In the genomic region with DNA sequence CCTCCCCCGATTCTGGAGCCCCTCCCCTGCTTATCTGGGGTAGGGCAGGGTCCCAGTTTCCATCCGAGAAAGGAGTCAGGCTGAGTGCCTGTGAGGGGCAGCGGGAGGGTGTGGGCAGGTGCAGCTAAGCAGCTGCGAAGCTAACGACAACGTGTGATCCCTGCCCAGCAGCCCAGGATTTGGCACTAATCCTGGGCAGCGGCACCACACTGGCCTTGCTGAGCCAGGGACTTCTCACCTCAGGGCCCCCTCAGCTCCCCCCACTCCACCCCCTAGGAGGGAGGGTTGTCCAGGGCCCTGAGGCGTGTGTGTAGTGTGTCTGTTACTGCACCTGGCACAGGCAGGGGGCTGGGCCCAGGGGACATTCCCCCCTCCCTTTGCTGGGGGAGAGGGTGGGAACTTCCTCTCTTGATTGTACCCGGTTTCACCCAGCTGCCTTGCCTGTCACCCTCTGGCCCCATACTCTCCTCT, we compare ENCODE assay signal across 8 cellular contexts. TPM values are rescaled to one million over a fixed set of nuclear protein-coding genes. Genes with fewer than 3 reads are reported as not detected.
DNase-seq lines count a peak whose midpoint lies in the region; ATAC-seq and TF ChIP-seq lines count a peak whose summit lies in the region.

No MANE protein-coding gene starts in this region.

- H3K9me3 Mint-ChIP-seq in CD8-positive, alpha-beta T cell = no peaks in the 10 kb centered on the region
- no peaks in the 10 kb centered on the region for H3K9me3 Mint-ChIP-seq in activated CD4-positive, alpha-beta T cell treated with anti-CD3 and anti-CD28 coated beads, Interleukin-2, amount 10 ng/mL, durations not matched to agents 24 days and 14 days

- TF ChIP-seq POLR2A in esophagus squamous epithelium (IDR thresholded peaks at IDR 0.05) = no peak

- peaks cover 28% of the 10 kb centered on the region for H3K36me3 Mint-ChIP-seq in CD8-positive, alpha-beta T cell
- peaks cover 18% of the 10 kb centered on the region for H3K36me3 Mint-ChIP-seq in activated CD4-positive, alpha-beta T cell treated with anti-CD3 and anti-CD28 coated beads, Interleukin-2, amount 10 ng/mL, durations not matched to agents 24 days and 14 days (ENCODE audit: low read depth)

- peak; percentile 63 for ATAC-seq in CD8-positive, alpha-beta T cell
- peak; percentile 62 for ATAC-seq in GM21723 (IDR thresholded peaks at IDR 0.05; ENCODE audit: unreplicated experiment)
- no peak for ATAC-seq in GM19328 (IDR thresholded peaks at IDR 0.05; ENCODE audit: unreplicated experiment)

- peaks cover 23% of the 10 kb centered on the region for H3K36me3 ChIP-seq in CD8-positive, alpha-beta T cell (ENCODE audit: insufficient read depth, low read length)
- H3K36me3 ChIP-seq in esophagus squamous epithelium = peaks cover 0 to 42% (median 7%) of the 10 kb centered on the region in 3 donors
- H3K36me3 ChIP-seq in stomach smooth muscle (ENCODE audit: control insufficient read depth in 2 of 2, insufficient read depth in 2 of 2, low read length in 2 of 2) = peaks cover 18 to 22% of the 10 kb centered on the region in 2 donors

- H3K9me3 ChIP-seq in CD8-positive, alpha-beta T cell (ENCODE audit: low read length) = no peaks in the 10 kb centered on the region
- H3K9me3 ChIP-seq in esophagus squamous epithelium = no peaks in the 10 kb centered on the region
- no peaks in the 10 kb centered on the region for H3K9me3 ChIP-seq in stomach smooth muscle (ENCODE audit: control insufficient read depth in 2 of 2, low read length in 2 of 2)

- no peak overlapping the region for H3K4me3 ChIP-seq in CD8-positive, alpha-beta T cell (ENCODE audit: low read depth, low read length)
- peak overlapping the region in 2 of 4 donors; percentile 28 to 40 for H3K4me3 ChIP-seq in esophagus squamous epithelium
- no peak overlapping the region for H3K4me3 ChIP-seq in stomach smooth muscle (ENCODE audit: low read length in 2 of 2)

- TF ChIP-seq CTCF in CD8-positive, alpha-beta T cell (IDR thresholded peaks at IDR 0.05) = no peak
- TF ChIP-seq CTCF in esophagus squamous epithelium (IDR thresholded peaks at IDR 0.05) = no peak

- peaks cover 12% of the 10 kb centered on the region for H3K4me1 Mint-ChIP-seq in CD8-positive, alpha-beta T cell (ENCODE audit: low read depth)
- peaks cover 7% of the 10 kb centered on the region for H3K4me1 Mint-ChIP-seq in activated CD4-positive, alpha-beta T cell treated with anti-CD3 and anti-CD28 coated beads, Interleukin-2, amount 10 ng/mL, durations not matched to agents 24 days and 14 days

- no peak overlapping the region for H3K4me3 Mint-ChIP-seq in CD8-positive, alpha-beta T cell
- no peak overlapping the region for H3K4me3 Mint-ChIP-seq in activated CD4-positive, alpha-beta T cell treated with anti-CD3 and anti-CD28 coated beads, Interleukin-2, amount 10 ng/mL, durations not matched to agents 24 days and 14 days

- H3K27ac ChIP-seq in CD8-positive, alpha-beta T cell (ENCODE audit: low read depth, low read length) = no peak overlapping the region
- H3K27ac ChIP-seq in esophagus squamous epithelium = peak overlapping the region; percentile 45 to 82 (median 64)
- H3K27ac ChIP-seq in stomach smooth muscle (ENCODE audit: low read length) = peak overlapping the region; percentile 24

- DNase-seq in CD8-positive, alpha-beta T cell = peak in 1 of 7 experiments; percentile 37
- DNase-seq in NCI-H2029 (lab: John Stamatoyannopoulos, UW) (peak; percentile 68), esophagus squamous epithelium (lab: John Stamatoyannopoulos, UW) (no peak)
- DNase-seq in activated CD4-positive, alpha-beta T cell treated with anti-CD3 and anti-CD28 coated beads, Interleukin-2, amount 10 ng/mL, durations not matched to agents 24 days and 14 days = no peak
- DNase-seq in activated naive CD4-positive, alpha-beta T cell treated with Interleukin-2 at 50 U/mL for 16 hours = no peak

- H3K27me3 ChIP-seq in CD8-positive, alpha-beta T cell (ENCODE audit: insufficient read depth, low read length) = no peaks in the 10 kb centered on the region
- H3K27me3 ChIP-seq in esophagus squamous epithelium (peaks cover 0 to 10% (median 0%) of the 10 kb centered on the region in 4 donors), stomach smooth muscle (ENCODE audit: control insufficient read depth in 1 of 2, insufficient read depth in 2 of 2, low read length in 2 of 2) (peaks cover 0 to 4% of the 10 kb centered on the region in 2 donors)

- no peak overlapping the region for H3K27ac Mint-ChIP-seq in CD8-positive, alpha-beta T cell
- no peak overlapping the region for H3K27ac Mint-ChIP-seq in activated CD4-positive, alpha-beta T cell treated with anti-CD3 and anti-CD28 coated beads, Interleukin-2, amount 10 ng/mL, durations not matched to agents 24 days and 14 days

- WGBS in esophagus squamous epithelium, 2 donors = 31 to 41% methylated on average over 2 to 5 of the region's 9 CpGs

- no peak overlapping the region for H3K9ac ChIP-seq in stomach smooth muscle (ENCODE audit: low read length in 2 of 2)

- POLR2A ChIA-PET in CD8-positive, alpha-beta T cell (lab: Charles Lee) = interaction anchor here (1.0 to 4.2 kb wide), 2 partner anchors 39 to 56 kb away, joined by 3 to 18 read pairs; no protein-coding TSS in a partner anchor

- H3K27me3 Mint-ChIP-seq in CD8-positive, alpha-beta T cell (ENCODE audit: low read depth) = no peaks in the 10 kb centered on the region
- H3K27me3 Mint-ChIP-seq in activated CD4-positive, alpha-beta T cell treated with anti-CD3 and anti-CD28 coated beads, Interleukin-2, amount 10 ng/mL, durations not matched to agents 24 days and 14 days = no peaks in the 10 kb centered on the region

- H3K4me1 ChIP-seq in CD8-positive, alpha-beta T cell (ENCODE audit: insufficient read depth, low read length) = peaks cover 14% of the 10 kb centered on the region
- H3K4me1 ChIP-seq in esophagus squamous epithelium (peaks cover 0 to 35% (median 20%) of the 10 kb centered on the region in 3 donors), stomach smooth muscle (ENCODE audit: control insufficient read depth, insufficient read depth, low read length) (peaks cover 18% of the 10 kb centered on the region)

- CTCF ChIA-PET in CD8-positive, alpha-beta T cell (lab: Charles Lee) = interaction anchor here (0.9 to 34.0 kb wide), 11 partner anchors 9 to 97 kb away, joined by 3 to 896 read pairs (median 5); a partner anchor contains a TSS

- intact Hi-C loops in CD8-positive, alpha-beta T cell (cut with DNase I, micrococcal nuclease) = loop anchor here in 1 of 2 experiments (10.0 kb wide), 1 partner anchor 156 kb away; no protein-coding TSS in a partner anchor
- intact Hi-C loops in esophagus squamous epithelium (cut with DNase I) = loop anchor here (5.0 kb wide), 1 partner anchor 54 kb away; no protein-coding TSS in a partner anchor
- intact Hi-C loops in activated CD4-positive, alpha-beta T cell treated with anti-CD3 and anti-CD28 coated beads, Interleukin-2, amount 10 ng/mL, durations not matched to agents 24 days and 14 days (cut with micrococcal nuclease) = loop anchor here (5.0 kb wide), 1 partner anchor 41 kb away; no protein-coding TSS in a partner anchor

RNA-seq across cellular contexts. Expression of a gene that starts 1.8 kb away (rescaled TPM):
- total RNA-seq in CD8-positive, alpha-beta T cell = under 1 TPM in 1 of 2 experiments, not detected in 1; 0.22 TPM
- 1 to 10 TPM in 2 of 4 donors, under 1 TPM in 1, not detected in 1; 0.50 to 5.7 (median 1.8) TPM for total RNA-seq in esophagus squamous epithelium
- total RNA-seq in activated CD4-positive, alpha-beta T cell treated with anti-CD3 and anti-CD28 coated beads, Interleukin-2, amount 10 ng/mL, durations not matched to agents 24 days and 14 days = 0.19 TPM in 1 of 2 replicates, not detected in the other

RNA-seq across cellular contexts. Expression of a gene that starts 11.5 kb away (rescaled TPM):
- total RNA-seq in CD8-positive, alpha-beta T cell = 10 to 100 TPM; 19.1 to 19.3 TPM
- 10 to 100 TPM; 36.7 to 54.7 (median 40.4) TPM for total RNA-seq in esophagus squamous epithelium
- 51.2 and 61.4 TPM in 2 replicates for total RNA-seq in activated CD4-positive, alpha-beta T cell treated with anti-CD3 and anti-CD28 coated beads, Interleukin-2, amount 10 ng/mL, durations not matched to agents 24 days and 14 days

RNA-seq across cellular contexts. Expression of a gene that starts 30.1 kb away (rescaled TPM):
- 10 to 100 TPM; 59.7 to 60.0 TPM for total RNA-seq in CD8-positive, alpha-beta T cell
- 10 to 100 TPM in 1 of 4 donors, 1 to 10 TPM in 3; 3.4 to 12.6 (median 5.6) TPM for total RNA-seq in esophagus squamous epithelium
- 55.0 and 57.7 TPM in 2 replicates for total RNA-seq in activated CD4-positive, alpha-beta T cell treated with anti-CD3 and anti-CD28 coated beads, Interleukin-2, amount 10 ng/mL, durations not matched to agents 24 days and 14 days
